ENCODE assay signal across 8 cellular contexts in the genomic region with DNA sequence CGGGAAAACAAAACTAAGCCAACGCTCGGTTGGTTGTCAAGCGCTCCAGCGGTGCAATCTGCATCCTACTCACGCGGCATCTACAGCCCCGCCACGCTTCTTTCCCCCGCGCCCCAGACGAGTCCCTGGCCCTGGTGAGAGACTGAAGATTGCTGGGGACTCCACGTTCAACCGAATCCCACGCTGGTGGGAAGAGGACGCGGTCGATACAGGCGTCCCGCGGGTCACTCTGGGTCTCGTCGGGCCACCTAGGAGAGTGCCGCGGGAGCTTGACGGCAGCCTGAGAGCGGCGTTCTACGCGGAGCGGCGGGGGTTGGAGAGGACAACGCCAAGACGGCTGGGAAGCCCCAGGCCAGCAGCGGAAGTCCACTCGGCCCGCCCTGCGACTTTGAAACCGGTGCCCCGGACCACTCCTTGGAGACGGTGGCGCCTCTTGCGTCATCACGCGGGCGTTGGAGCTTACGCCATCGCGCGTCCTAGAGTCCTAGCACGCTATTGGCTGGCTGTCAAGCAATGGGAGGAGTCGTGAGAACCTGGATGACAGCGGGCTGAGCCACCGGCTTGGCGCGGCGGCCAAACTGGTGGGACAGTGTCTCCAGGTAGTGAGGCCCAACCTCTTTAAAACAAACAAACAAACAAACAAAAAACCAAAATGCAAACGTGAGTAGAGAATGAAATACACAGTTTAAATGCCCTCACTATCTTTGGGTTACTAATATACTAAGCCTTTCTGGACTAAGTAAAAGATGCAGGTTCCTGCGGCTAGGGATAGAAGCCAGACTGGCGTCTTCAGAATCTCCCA.
DNase-seq lines count a peak whose midpoint lies in the region; ATAC-seq lines count a peak whose summit lies in the region.

A gene (minus strand): TSS at position 367 of the 802 bp plus-strand sequence. CDS start 436 bp downstream, outside the sequence.

- ATAC-seq in GM19023 (IDR thresholded peaks at IDR 0.05; ENCODE audit: unreplicated experiment) (peak; percentile 95), HG03280 (IDR thresholded peaks at IDR 0.05; ENCODE audit: unreplicated experiment) (peak; percentile 95)

- DNase-seq in AG08396 (ENCODE audit: low spot score) (peak; percentile 93), NCI-H345 treated with DMSO at 0.1 percent for 48 hours (lab: John Stamatoyannopoulos, UW; ENCODE audit: unreplicated experiment) (peak; percentile 64), iris pigment epithelial cell (ENCODE audit: low read depth) (peak; percentile 98)
- DNase-seq in activated CD4-positive, CD25-positive, alpha-beta regulatory T cell (lab: John Stamatoyannopoulos, UW), result peak; percentile 84 to 90 (median 89)
- peak; percentile 95 for DNase-seq in central memory CD4-positive, alpha-beta T cell
- DNase-seq in stimulated activated CD4-positive, alpha-beta T cell treated with anti-CD3 and anti-CD28 coated beads, Interleukin-12 subunit alpha, Interleukin-12 subunit beta, amount 100 ng/mL, for 24 hours (ENCODE audit: low read depth in 2 of 2), result peak; percentile 91 to 96

Comparison
In these comparisons a context has a peak if more than half of its experiments do, and no peak if none do; other contexts are left out.
1. Peak in every context shown above with its lines: DNase-seq and ATAC-seq.